14 cellular contexts compared by ENCODE assay signal in genomic region chr2:183034806-183035205, GRCh38. TPM values are rescaled to one million over a fixed set of nuclear protein-coding genes. Genes with fewer than 3 reads are reported as not detected.
DNase-seq lines count a peak whose midpoint lies in the region; FAIRE-seq and TF ChIP-seq lines count a peak whose summit lies in the region.
"Had no signal": no experiment of that assay in that cellular context is flagged by ENCODE, and none has a peak within 500 bp of the region (broad histone marks: within the 10 kb centered on the region; RNA-seq: fewer than 3 reads in every experiment).

No MANE protein-coding gene starts in this region.

- peaks cover 58% of the 10 kb centered on the region for H3K4me1 ChIP-seq in A673 (ENCODE audit: insufficient read depth, low read length, poor library complexity, severe bottlenecking)
- peaks cover 21 to 60% of the 10 kb centered on the region in 2 donors for H3K4me1 ChIP-seq in muscle layer of duodenum (ENCODE audit: control insufficient read depth in 1 of 2, insufficient read depth in 2 of 2, low read length in 2 of 2)

- H3K27ac ChIP-seq in A673 (ENCODE audit: low read depth, low read length, poor library complexity, severe bottlenecking) (peak overlapping the region; percentile 94), muscle layer of duodenum (ENCODE audit: low read length) (peak overlapping the region; percentile 40)
- H3K27ac ChIP-seq: KMS-11 had no signal

- CTCF ChIA-PET in A673 (lab: Charles Lee): no interaction called here
- CTCF ChIA-PET in activated naive CD4-positive, alpha-beta T cell treated with anti-CD3 and anti-CD28 coated beads, Interleukin-2, amount 10 ng/mL, durations not matched to agents 7 days and 5 days (lab: Charles Lee): interaction anchor here (0.7 kb wide), 1 partner anchor 55 kb away, joined by 3 read pairs; no protein-coding TSS in a partner anchor

- H3K27me3 Mint-ChIP-seq in activated naive CD4-positive, alpha-beta T cell treated with anti-CD3 and anti-CD28 coated beads, Interleukin-2, amount 10 ng/mL, durations not matched to agents 7 days and 5 days: peaks cover 63% of the 10 kb centered on the region

- H3K27ac Mint-ChIP-seq in activated naive CD4-positive, alpha-beta T cell treated with anti-CD3 and anti-CD28 coated beads, Interleukin-2, amount 10 ng/mL, durations not matched to agents 7 days and 5 days: no peak overlapping the region
- H3K27ac Mint-ChIP-seq: activated naive CD8-positive, alpha-beta T cell had no signal

- H3K9me3 ChIP-seq in A673 (ENCODE audit: low read depth, low read length, poor library complexity, severe bottlenecking): no peaks in the 10 kb centered on the region
- no peaks in the 10 kb centered on the region for H3K9me3 ChIP-seq in muscle layer of duodenum (ENCODE audit: control insufficient read depth in 1 of 2, low read length in 2 of 2)
- H3K9me3 ChIP-seq: mucosa of descending colon had no signal

- no peak overlapping the region for H3K4me3 Mint-ChIP-seq in activated naive CD4-positive, alpha-beta T cell treated with anti-CD3 and anti-CD28 coated beads, Interleukin-2, amount 10 ng/mL, durations not matched to agents 7 days and 5 days

- no peaks in the 10 kb centered on the region for H3K9me3 Mint-ChIP-seq in activated naive CD4-positive, alpha-beta T cell treated with anti-CD3 and anti-CD28 coated beads, Interleukin-2, amount 10 ng/mL, durations not matched to agents 7 days and 5 days

- H3K4me3 ChIP-seq in A673 (ENCODE audit: low read depth, low read length, poor library complexity, severe bottlenecking) (peak overlapping the region; percentile 74), choroid plexus epithelial cell (ENCODE audit: low read depth, low read length) (no peak overlapping the region), muscle layer of duodenum (ENCODE audit: low read depth in 1 of 2, low read length in 2 of 2) (no peak overlapping the region)
- H3K4me3 ChIP-seq: mucosa of descending colon had no signal

- DNase-seq in A673 (ENCODE audit: low spot score) (peak; percentile 30), LHCN-M2 (ENCODE audit: low read depth) (peak; percentile 62), choroid plexus epithelial cell (ENCODE audit: low read depth) (peak; percentile 71), hippocampal formation (lab: John Stamatoyannopoulos, UW) (no peak), GM12892 (ENCODE audit: insufficient read length) (no peak), SHP77 treated with DMSO at 0.1 percent for 48 hours (lab: John Stamatoyannopoulos, UW) (no peak)
- no peak for DNase-seq in activated naive CD4-positive, alpha-beta T cell treated with anti-CD3 and anti-CD28 coated beads, Interleukin-2, amount 10 ng/mL, durations not matched to agents 7 days and 5 days
- DNase-seq: DMS 273 treated with DMSO at 0.1 percent for 48 hours, mucosa of descending colon, T-helper 9 cell, trophoblast cell had no signal

- FAIRE-seq in GM12892 (lab: Jason Lieb, UNC): no peak

- no peaks in the 10 kb centered on the region for H3K27me3 ChIP-seq in A673 (replicated peaks; ENCODE audit: insufficient read depth, low read depth, low read length, poor library complexity)
- no peaks in the 10 kb centered on the region for H3K27me3 ChIP-seq in muscle layer of duodenum (ENCODE audit: low read depth, low read length)

- no peaks in the 10 kb centered on the region for H3K36me3 Mint-ChIP-seq in activated naive CD4-positive, alpha-beta T cell treated with anti-CD3 and anti-CD28 coated beads, Interleukin-2, amount 10 ng/mL, durations not matched to agents 7 days and 5 days
- H3K36me3 Mint-ChIP-seq: activated naive CD8-positive, alpha-beta T cell had no signal

- TF ChIP-seq CTCF in A673 (conservative IDR thresholded peaks at IDR 0.05; ENCODE audit: low read depth, low read length) (no peak), choroid plexus epithelial cell (conservative IDR thresholded peaks at IDR 0.05; ENCODE audit: low read depth, low read length) (no peak)

- H3K36me3 ChIP-seq in A673 (ENCODE audit: insufficient read depth, low read length, poor library complexity, severe bottlenecking) (no peaks in the 10 kb centered on the region), muscle layer of duodenum (ENCODE audit: control insufficient read depth in 1 of 2, insufficient read depth in 2 of 2, low read length in 2 of 2) (peaks cover 0 to 14% of the 10 kb centered on the region in 2 donors)

- H3K4me1 Mint-ChIP-seq in activated naive CD4-positive, alpha-beta T cell treated with anti-CD3 and anti-CD28 coated beads, Interleukin-2, amount 10 ng/mL, durations not matched to agents 7 days and 5 days: peaks cover 35% of the 10 kb centered on the region

- TF ChIP-seq POLR2A in GM12892 (IDR thresholded peaks at IDR 0.05; ENCODE audit: low read depth, low read length): no peak

- POLR2A ChIA-PET in A673 (lab: Charles Lee; ENCODE audit: low non-redundant PET): no interaction called here

- no TSS peak for BruUV-seq in A673 (replicated peaks; lab: Mats Ljungman, UMichigan)

- intact Hi-C loops in A673 (cut with micrococcal nuclease; ENCODE audit: unreplicated experiment): loop anchor here (5.0 kb wide), 1 partner anchor 87 kb away; the partner anchor contains the start of gene NUP35

RNA-seq across cellular contexts. Expression of gene NCKAP1, which starts 3.5 kb away (rescaled TPM):
- 153 and 177 TPM in 2 replicates for total RNA-seq in A673 (2021)
- total RNA-seq in LHCN-M2 (2014; rRNA removed): 146 and 168 TPM in 2 replicates
- polyA plus RNA-seq in LHCN-M2 (2012): 51.1 TPM
- polyA plus RNA-seq in GM12892 (2012; ENCODE audit: missing spikeins): 2.3 TPM

RNA-seq across cellular contexts. Expression of gene DUSP19, which starts 43.7 kb away (rescaled TPM):
- total RNA-seq in A673 (2021) (5.2 and 6.4 TPM in 2 replicates), LHCN-M2 (2014; rRNA removed) (2.8 and 3.5 TPM in 2 replicates)
- 0.87 TPM for polyA plus RNA-seq in LHCN-M2 (2012)
- polyA plus RNA-seq in GM12892 (2012; ENCODE audit: missing spikeins): 2.0 TPM

Comparison
In these comparisons a context has a peak if more than half of its experiments do, and no peak if none do; other contexts are left out.
1. DNase-seq: peak in A673 (single experiment), LHCN-M2 (single experiment) and choroid plexus epithelial cell (single experiment); none in hippocampal formation (0 of 2), activated naive CD4-positive, alpha-beta T cell treated with anti-CD3 and anti-CD28 coated beads, Interleukin-2, amount 10 ng/mL, durations not matched to agents 7 days and 5 days (single experiment), GM12892 (single experiment) and SHP77 treated with DMSO at 0.1 percent for 48 hours (single experiment).